In the genomic region with DNA sequence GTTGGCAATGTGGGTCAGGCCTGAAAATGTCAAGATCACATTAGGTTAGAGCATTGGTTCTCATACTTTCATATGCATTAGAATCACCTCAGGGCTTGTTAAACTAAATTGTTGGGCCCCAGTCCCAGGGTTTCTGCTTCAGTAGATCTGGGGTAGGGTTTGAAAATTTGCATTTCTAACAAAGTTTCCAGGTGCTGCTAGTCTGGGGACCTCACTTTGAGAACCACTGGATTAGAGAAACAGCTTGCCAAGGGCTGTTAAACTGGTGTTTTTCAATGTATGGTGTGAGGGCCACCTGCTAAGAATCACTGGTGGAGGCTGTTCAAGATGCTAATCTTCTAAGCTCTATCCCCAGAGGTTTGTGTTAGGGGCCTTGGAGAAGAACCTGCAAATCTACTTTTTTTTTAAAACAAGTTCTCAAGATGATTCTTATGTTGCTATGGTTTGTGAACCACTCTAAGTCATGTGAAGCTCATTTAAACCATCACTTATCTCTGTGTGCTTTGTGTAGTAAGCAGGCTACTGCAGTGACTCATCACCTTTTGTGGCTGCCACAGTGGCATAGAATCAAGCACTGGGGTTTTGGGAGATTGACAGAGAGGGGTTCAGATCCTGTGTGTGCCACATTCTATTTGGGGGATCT, we compare ENCODE assay signal across 8 cellular contexts.
A peak's percentile ranks its signal among the peaks of the same experiment; 100 is the strongest.
DNase-seq lines count a peak whose midpoint lies in the region; ATAC-seq and TF ChIP-seq lines count a peak whose summit lies in the region.

No MANE protein-coding gene starts in this region.

- intact Hi-C loops in gastrocnemius medialis (cut with DNase I; ENCODE audit: low total_unique reads) = no loop called here

- TF ChIP-seq CTCF in GM12865 (IDR thresholded peaks at IDR 0.05; ENCODE audit: insufficient read depth, low read depth, low read length, missing control alignments) = no peak
- TF ChIP-seq CTCF in choroid plexus epithelial cell (conservative IDR thresholded peaks at IDR 0.05; ENCODE audit: low read depth, low read length) = no peak
- TF ChIP-seq CTCF in gastrocnemius medialis (IDR thresholded peaks at IDR 0.05 in 4 of 5, conservative IDR thresholded peaks at IDR 0.05 in 1 of 5) = no peak

- no peak for TF ChIP-seq POLR2A in gastrocnemius medialis (IDR thresholded peaks at IDR 0.05)

- no peaks in the 10 kb centered on the region for H3K4me1 ChIP-seq in gastrocnemius medialis

- H3K4me3 ChIP-seq in GM12865 (ENCODE audit: low read depth, low read length) (peak overlapping the region; percentile 4; the same call in 1 of the 2 replicates), choroid plexus epithelial cell (ENCODE audit: low read depth, low read length) (no peak overlapping the region), gastrocnemius medialis (no peak overlapping the region)

- in situ Hi-C loops in gastrocnemius medialis (cut with MboI; ENCODE audit: low sequenced_read_pairs in 4 of 4) = no loop called here

- no peaks in the 10 kb centered on the region for H3K9me3 ChIP-seq in gastrocnemius medialis

- H3K27me3 ChIP-seq in gastrocnemius medialis = no peaks in the 10 kb centered on the region

- no peaks in the 10 kb centered on the region for H3K36me3 ChIP-seq in gastrocnemius medialis

- peak; percentile 94 for DNase-seq in GM12865 (ENCODE audit: low read depth)
- DNase-seq in choroid plexus epithelial cell (ENCODE audit: low read depth) = peak; percentile 40
- no peak for DNase-seq in NCI-H2029 (lab: John Stamatoyannopoulos, UW)
- no peak for DNase-seq in amniotic stem cell (lab: John Stamatoyannopoulos, UW)
- DNase-seq in gastrocnemius medialis = no peak
- DNase-seq in COR-L47 (lab: John Stamatoyannopoulos, UW) = no peak

- no peak overlapping the region for H3K27ac ChIP-seq in gastrocnemius medialis

- ATAC-seq in GM21390 (IDR thresholded peaks at IDR 0.05; ENCODE audit: unreplicated experiment) (peak; percentile 87), HG03469 (IDR thresholded peaks at IDR 0.05; ENCODE audit: unreplicated experiment) (peak; percentile 93), gastrocnemius medialis (no peak)

Comparison
In these comparisons a context has a peak if more than half of its experiments do, and no peak if none do; other contexts are left out.
1. DNase-seq: peak in GM12865 (single experiment) and choroid plexus epithelial cell (single experiment); none in NCI-H2029 (single experiment), amniotic stem cell (single experiment), gastrocnemius medialis (0 of 2) and COR-L47 (single experiment).
2. ATAC-seq: peak in GM21390 (single experiment) and HG03469 (single experiment); none in gastrocnemius medialis (0 of 2).